Comparison of ENCODE assay signal across 8 cellular contexts in genomic region chr16:61374071-61374470, GRCh38.
"Had no signal": no experiment of that assay in that cellular context is flagged by ENCODE, and none has a peak within 500 bp of the region (broad histone marks: within the 10 kb centered on the region; RNA-seq: fewer than 3 reads in every experiment).

No MANE protein-coding gene starts in this region.

- H3K4me3 Mint-ChIP-seq: IgD-negative memory B cell had no signal

- H3K4me1 Mint-ChIP-seq: IgD-negative memory B cell had no signal

- FAIRE-seq: HepG2, HTR-8/SVneo, K562 had no signal

- H3K36me3 Mint-ChIP-seq: IgD-negative memory B cell had no signal

- DNase-seq: IMR-90, KBM-7, KG1 had no signal

- H3K27ac ChIP-seq: HL-60 had no signal

- H3K4me3 ChIP-seq: K562 had no signal

- ATAC-seq: HepG2, K562 had no signal

- H3K27me3 Mint-ChIP-seq: IgD-negative memory B cell had no signal

- H3K27ac Mint-ChIP-seq: IgD-negative memory B cell had no signal
